ENCODE assay signal across 26 cellular contexts in genomic region chr14:39087493-39087892, GRCh38. TPM values are rescaled to one million over a fixed set of nuclear protein-coding genes. Genes with fewer than 3 reads are reported as not detected.
DNase-seq lines count a peak whose midpoint lies in the region; ATAC-seq, FAIRE-seq and TF ChIP-seq lines count a peak whose summit lies in the region.
"Had no signal": no experiment of that assay in that cellular context is flagged by ENCODE, and none has a peak within 500 bp of the region (broad histone marks: within the 10 kb centered on the region; RNA-seq: fewer than 3 reads in every experiment).

No MANE protein-coding gene starts in this region.

- WGBS in GM23248 (ENCODE audit: low coverage in 1 of 2, low lambda C conversion rate in 2 of 2, missing lambda C conversion rate in 2 of 2), 2 experiments = 96 to 100% methylated on average over 2 of the region's 2 CpGs

- peaks cover 88% of the 10 kb centered on the region for H3K36me3 Mint-ChIP-seq in activated T-cell treated with anti-CD3 and anti-CD28 coated beads, Interleukin-2, amount 50 U/mL, for 24 hours (ENCODE audit: low read depth)
- H3K36me3 Mint-ChIP-seq in activated T-cell treated with anti-CD3 and anti-CD28 coated beads, Interleukin-2, amount 50 U/mL, for 4 hours (ENCODE audit: insufficient read depth) = peaks cover 45% of the 10 kb centered on the region

- intact Hi-C loops in kidney (cut with DNase I) = no loop called here

- H3K79me2 ChIP-seq in GM23248 (ENCODE audit: insufficient read depth) = peaks cover 100% of the 10 kb centered on the region

- H3K4me1 Mint-ChIP-seq in activated T-cell treated with anti-CD3 and anti-CD28 coated beads, Interleukin-2, amount 50 U/mL, for 24 hours (ENCODE audit: low read depth) = peaks cover 23% of the 10 kb centered on the region
- peaks cover 6% of the 10 kb centered on the region for H3K4me1 Mint-ChIP-seq in activated T-cell treated with anti-CD3 and anti-CD28 coated beads, Interleukin-2, amount 50 U/mL, for 4 hours (ENCODE audit: low read depth)
- H3K4me1 Mint-ChIP-seq: CD14-positive monocyte had no signal

- no peak for DNase-seq in activated T-cell treated with anti-CD3 and anti-CD28 coated beads, Interleukin-2, amount 50 U/mL, for 24 hours
- no peak for DNase-seq in activated T-cell treated with anti-CD3 and anti-CD28 coated beads, Interleukin-2, amount 50 U/mL, for 4 hours
- no peak for DNase-seq in GM23248
- no peak for DNase-seq in adipocyte (ENCODE audit: low read depth)
- no peak for DNase-seq in kidney
- DNase-seq in foreskin melanocyte = no peak
- DNase-seq in activated naive CD4-positive, alpha-beta T cell treated with Interleukin-2 at 50 U/mL for 16 hours = no peak
- DNase-seq: ACHN; AML-193; BE2C; CD4-positive, alpha-beta T cell; CD8-positive, alpha-beta memory T cell; DMS 273 treated with DMSO at 0.1 percent for 48 hours; DMS79; EL; GF-D8; GOT3; HFFc6 had no signal

- H3K9me2 ChIP-seq in GM23248 (ENCODE audit: insufficient read depth) = no peaks in the 10 kb centered on the region

- H3K27ac Mint-ChIP-seq in activated T-cell treated with anti-CD3 and anti-CD28 coated beads, Interleukin-2, amount 50 U/mL, for 24 hours = peak overlapping the region; percentile 26
- H3K27ac Mint-ChIP-seq: HFFc6 had no signal

- TF ChIP-seq CTCF in kidney (IDR thresholded peaks at IDR 0.05; ENCODE audit: borderline replicate concordance, extremely low read depth, insufficient read depth) = no peak

- no peak overlapping the region for H3K4me3 Mint-ChIP-seq in activated T-cell treated with anti-CD3 and anti-CD28 coated beads, Interleukin-2, amount 50 U/mL, for 24 hours
- H3K4me3 Mint-ChIP-seq in activated T-cell treated with anti-CD3 and anti-CD28 coated beads, Interleukin-2, amount 50 U/mL, for 4 hours = no peak overlapping the region
- H3K4me3 Mint-ChIP-seq: CD14-positive monocyte; CD4-positive, alpha-beta T cell; CD8-positive, alpha-beta memory T cell; HFFc6 had no signal

- H2AFZ ChIP-seq in GM23248 = no peak overlapping the region

- H3K27me3 Mint-ChIP-seq in activated T-cell treated with anti-CD3 and anti-CD28 coated beads, Interleukin-2, amount 50 U/mL, for 24 hours = no peaks in the 10 kb centered on the region
- no peaks in the 10 kb centered on the region for H3K27me3 Mint-ChIP-seq in activated T-cell treated with anti-CD3 and anti-CD28 coated beads, Interleukin-2, amount 50 U/mL, for 4 hours (ENCODE audit: low read depth)
- H3K27me3 Mint-ChIP-seq: CD4-positive, alpha-beta T cell; CD8-positive, alpha-beta memory T cell had no signal

- FAIRE-seq in kidney (lab: Jason Lieb, UNC) = peak; percentile 8
- FAIRE-seq: GM12891, GM18507, H54 had no signal

- peak overlapping the region; percentile 3; the same call in 1 of the 2 replicates for H3K9ac ChIP-seq in GM23248
- H3K9ac ChIP-seq in adipocyte (ENCODE audit: low read length) = peak overlapping the region; percentile 20
- no peak overlapping the region for H3K9ac ChIP-seq in kidney (ENCODE audit: low read length in 2 of 2)
- H3K9ac ChIP-seq: BLaER1 treated with 17β-estradiol and CSF1 and Interleukin-3, amounts not matched to agents 10 nM and 100 nM had no signal

- H3K4me1 ChIP-seq in GM23248 (ENCODE audit: insufficient read depth) = no peaks in the 10 kb centered on the region
- H3K4me1 ChIP-seq in adipocyte (ENCODE audit: control insufficient read depth, insufficient read depth, low read length) = peaks cover 9% of the 10 kb centered on the region
- H3K4me1 ChIP-seq in kidney (ENCODE audit: control insufficient read depth in 1 of 2, insufficient read depth in 1 of 2, low read depth in 1 of 2, low read length in 2 of 2) = no peaks in the 10 kb centered on the region
- H3K4me1 ChIP-seq: BE2C; BLaER1 treated with 17β-estradiol and CSF1 and Interleukin-3, amounts not matched to agents 10 nM and 100 nM; HAP-1 had no signal

- peaks cover 4% of the 10 kb centered on the region; the same call in 1 of the 2 replicates for H3F3A ChIP-seq in GM23248 (ENCODE audit: insufficient read depth)

- no peaks in the 10 kb centered on the region for H4K20me1 ChIP-seq in GM23248 (ENCODE audit: insufficient read depth)
- H4K20me1 ChIP-seq: BLaER1 treated with 17β-estradiol and CSF1 and Interleukin-3, amounts not matched to agents 10 nM and 100 nM had no signal

- H3K27me3 ChIP-seq in GM23248 (replicated peaks; ENCODE audit: insufficient read depth) = no peaks in the 10 kb centered on the region
- H3K27me3 ChIP-seq in adipocyte (replicated peaks; ENCODE audit: control insufficient read depth, insufficient read depth, low read length) = no peaks in the 10 kb centered on the region
- H3K27me3 ChIP-seq: BE2C; BLaER1 treated with 17β-estradiol and CSF1 and Interleukin-3, amounts not matched to agents 10 nM and 100 nM had no signal

- H3K9me3 ChIP-seq in GM23248 (ENCODE audit: low read depth) (no peaks in the 10 kb centered on the region), adipocyte (ENCODE audit: control insufficient read depth, low read length) (no peaks in the 10 kb centered on the region), kidney (ENCODE audit: control insufficient read depth in 1 of 2, low read length in 2 of 2) (no peaks in the 10 kb centered on the region)
- H3K9me3 ChIP-seq: BE2C; BLaER1 treated with 17β-estradiol and CSF1 and Interleukin-3, amounts not matched to agents 10 nM and 100 nM; HAP-1 had no signal

- H3K4me2 ChIP-seq in GM23248 (ENCODE audit: unreplicated experiment) = no peak overlapping the region
- H3K4me2 ChIP-seq: BLaER1 treated with 17β-estradiol and CSF1 and Interleukin-3, amounts not matched to agents 10 nM and 100 nM had no signal

- in situ Hi-C loops in GM23248 (cut with MboI) = no loop called here

- no peaks in the 10 kb centered on the region for H3K9me3 Mint-ChIP-seq in activated T-cell treated with anti-CD3 and anti-CD28 coated beads, Interleukin-2, amount 50 U/mL, for 24 hours
- no peaks in the 10 kb centered on the region for H3K9me3 Mint-ChIP-seq in activated T-cell treated with anti-CD3 and anti-CD28 coated beads, Interleukin-2, amount 50 U/mL, for 4 hours
- H3K9me3 Mint-ChIP-seq: CD14-positive monocyte; CD4-positive, alpha-beta T cell; CD8-positive, alpha-beta memory T cell; HFFc6 had no signal

- H3K27ac ChIP-seq in GM23248 = no peak overlapping the region
- H3K27ac ChIP-seq in kidney (ENCODE audit: low read depth in 2 of 2, low read length in 2 of 2) = no peak overlapping the region
- H3K27ac ChIP-seq: 22Rv1; BLaER1 treated with 17β-estradiol and CSF1 and Interleukin-3, amounts not matched to agents 10 nM and 100 nM had no signal

- H3K4me3 ChIP-seq in GM23248 (no peak overlapping the region), adipocyte (ENCODE audit: low read length) (no peak overlapping the region), kidney (ENCODE audit: low read length in 2 of 2) (no peak overlapping the region)
- H3K4me3 ChIP-seq: BLaER1 treated with 17β-estradiol and CSF1 and Interleukin-3, amounts not matched to agents 10 nM and 100 nM; HAP-1 had no signal

- ATAC-seq in activated T-cell treated with anti-CD3 and anti-CD28 coated beads, Interleukin-2, amount 50 U/mL, for 4 hours = no peak
- no peak for ATAC-seq in GM18861 (IDR thresholded peaks at IDR 0.05; ENCODE audit: unreplicated experiment)

- H3K36me3 ChIP-seq in GM23248 (ENCODE audit: low read depth) (peaks cover 71% of the 10 kb centered on the region), adipocyte (ENCODE audit: control insufficient read depth, insufficient read depth, low read length, severe bottlenecking) (peaks cover 91% of the 10 kb centered on the region), kidney (ENCODE audit: control insufficient read depth in 1 of 2, insufficient read depth in 2 of 2, low read length in 2 of 2) (peaks cover 26 to 49% of the 10 kb centered on the region in 2 donors)

RNA-seq across cellular contexts. Expression of gene SEC23A, which starts 15.5 kb away (rescaled TPM):
- total RNA-seq in activated T-cell treated with anti-CD3 and anti-CD28 coated beads, Interleukin-2, amount 50 U/mL, for 4 hours = 10 to 100 TPM; 33.8 to 46.5 (median 33.8) TPM
- total RNA-seq in GM23248 (2014; rRNA removed; shearing (Covaris generic)) = 246 and 295 TPM in 2 replicates
- polyA plus RNA-seq in GM23248 (2016; fragmentation: Nextera tagmentation; extraction: Ambion mirVana) (191 and 192 TPM in 2 replicates), kidney (ENCODE audit: insufficient read depth, low read depth, low replicate concordance) (10.9 TPM)
- 48.8 TPM for total RNA-seq in kidney

RNA-seq across cellular contexts. Expression of gene GEMIN2, which starts 26.6 kb away (rescaled TPM):
- total RNA-seq in activated T-cell treated with anti-CD3 and anti-CD28 coated beads, Interleukin-2, amount 50 U/mL, for 4 hours = 10 to 100 TPM; 19.5 to 21.2 (median 21.1) TPM
- total RNA-seq in GM23248 (2014; rRNA removed; shearing (Covaris generic)) = 13.9 and 25.5 TPM in 2 replicates
- 16.4 and 19.0 TPM in 2 replicates for polyA plus RNA-seq in GM23248 (2016; fragmentation: Nextera tagmentation; extraction: Ambion mirVana)
- total RNA-seq in kidney = 13.8 TPM
- 17.2 TPM for polyA plus RNA-seq in kidney (ENCODE audit: insufficient read depth, low read depth, low replicate concordance)

Comparison
In these comparisons a context has a peak if more than half of its experiments do, and no peak if none do; other contexts are left out.
1. H3K9ac ChIP-seq: peak in GM23248 (single experiment) and adipocyte (single experiment); none in kidney (0 of 2).